Comparison of ENCODE assay signal across 8 cellular contexts in the genomic region with DNA sequence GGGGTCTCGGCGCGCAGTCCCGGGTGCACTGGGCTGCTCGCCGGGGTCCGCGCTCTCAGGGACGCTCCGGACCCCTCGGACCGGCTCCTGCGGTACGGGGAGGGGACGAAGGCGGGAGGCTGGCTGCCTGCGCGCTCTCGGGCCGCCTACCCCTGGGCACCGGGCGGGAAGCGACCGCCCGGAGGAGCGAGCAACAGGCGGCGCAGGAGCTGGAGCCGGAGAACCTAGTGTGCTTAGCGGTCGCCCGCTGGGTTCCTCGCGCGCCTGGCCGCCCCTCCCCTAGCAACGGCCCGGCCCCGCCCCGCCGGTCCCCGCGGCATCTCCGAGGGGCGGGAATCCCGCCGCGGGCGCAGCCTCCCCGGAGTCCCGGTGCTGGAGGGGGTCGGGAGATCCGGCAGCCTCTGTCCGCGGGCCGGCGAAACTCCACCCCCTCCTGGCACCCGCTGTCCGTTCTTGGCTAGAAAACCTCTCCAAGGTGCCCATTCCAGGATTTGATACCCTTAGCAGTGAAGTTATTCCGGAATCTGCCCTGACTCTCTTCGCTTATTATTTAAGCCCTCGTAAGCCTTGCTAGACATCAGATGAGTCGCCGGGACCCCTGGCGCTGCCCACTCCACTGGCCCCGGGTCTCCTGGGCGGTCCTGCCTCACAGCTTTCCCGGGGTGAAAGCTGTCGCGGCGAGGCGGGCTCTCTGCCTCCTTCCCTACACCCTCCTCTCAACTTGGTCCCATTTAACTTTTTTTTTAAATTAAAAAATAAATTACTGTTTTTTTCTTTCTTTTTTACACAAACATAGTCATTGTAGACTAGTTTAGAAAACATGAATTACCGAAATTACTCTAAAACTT. TPM values are rescaled to one million over a fixed set of nuclear protein-coding genes. Genes with fewer than 3 reads are reported as not detected.
DNase-seq lines count a peak whose midpoint lies in the region; ATAC-seq and TF ChIP-seq lines count a peak whose summit lies in the region.

RPRML (minus strand) TSS at position 231 of the 848 bp plus-strand sequence. CDS start 246 bp downstream, outside the sequence.

- H3K36me3 ChIP-seq in HEK293 (ENCODE audit: control insufficient read depth in 2 of 2, insufficient read depth in 1 of 2, low read length in 2 of 2): peaks cover 0 to 2% of the 10 kb centered on the region in 2 experiments; a peak in 1 of 3 replicates
- no peaks in the 10 kb centered on the region for H3K36me3 ChIP-seq in mammary epithelial cell (ENCODE audit: insufficient read depth, low read length)

- H3K79me2 ChIP-seq in mammary epithelial cell (ENCODE audit: insufficient read depth, low read length): no peaks in the 10 kb centered on the region

- peak within 1 kb of the TSS; percentile 97 for H3K4me2 ChIP-seq in mammary epithelial cell (ENCODE audit: insufficient read depth, low read depth, low read length)

- dilution Hi-C loops in mammary epithelial cell (cut with HindIII; ENCODE audit: low sequenced_read_pairs): no loop called here

- POLR2A ChIA-PET in HEK293 (lab: Yijun Ruan, JAX): interaction anchor here (1.1 kb wide), 1 partner anchor 16 kb away, joined by 3 read pairs; no protein-coding TSS in a partner anchor

- ATAC-seq in left colon: peak; percentile 64
- ATAC-seq in HG03175 (IDR thresholded peaks at IDR 0.05; ENCODE audit: unreplicated experiment): no peak
- no peak for ATAC-seq in GM19324 (IDR thresholded peaks at IDR 0.05; ENCODE audit: low FRiP score, unreplicated experiment)

- H3K27ac ChIP-seq in HEK293 (ENCODE audit: extremely low read depth, low read depth, low read length) (peak within 1 kb of the TSS; percentile 40; the same call in 1 of the 2 replicates), mammary epithelial cell (ENCODE audit: insufficient read depth, low read depth, low read length) (no peak within 1 kb of the TSS)

- DNase-seq in AG09309 (ENCODE audit: low read depth): no peak
- peak; percentile 30 for DNase-seq in SK-MEL-5 (ENCODE audit: low read depth, low spot score)
- peak; percentile 14 for DNase-seq in mammary epithelial cell
- DNase-seq in left colon: peak in 1 of 2 donors; percentile 34
- peak; percentile 17 for DNase-seq in stimulated activated CD4-positive, alpha-beta T cell treated with anti-CD3 and anti-CD28 coated beads, Interleukin-4, amount 100 ng/mL, for 24 hours

- H3K9me3 ChIP-seq in HEK293 (ENCODE audit: control insufficient read depth, insufficient read depth, low read depth, low read length): no peaks in the 10 kb centered on the region
- H3K9me3 ChIP-seq in mammary epithelial cell (replicated peaks; ENCODE audit: insufficient read depth, low read length): no peaks in the 10 kb centered on the region

- H3K27me3 ChIP-seq in mammary epithelial cell (ENCODE audit: insufficient read depth, low read length): peaks cover 18% of the 10 kb centered on the region

- CTCF ChIA-PET in HEK293 (lab: Yijun Ruan, JAX) (interaction anchor here (0.6 to 1.5 kb wide), 3 partner anchors 29 to 38 kb away, joined by 3 to 4 read pairs (median 3); no protein-coding TSS in a partner anchor), mammary epithelial cell (lab: Charles Lee; ENCODE audit: low non-redundant PET) (no interaction called here)

- in situ Hi-C loops in SK-MEL-5 (cut with HindIII; ENCODE audit: low pct_unique_long_range_greater_than_20kb, low sequenced_read_pairs) (no loop called here), mammary epithelial cell (cut with MboI; ENCODE audit: low sequenced_read_pairs in 2 of 2) (no loop called here)

- TF ChIP-seq CTCF in AG09309 (IDR thresholded peaks at IDR 0.05; ENCODE audit: control insufficient read depth, insufficient read depth, low read depth, low read length, missing control alignments) (no peak), HEK293 (tag by site-specific recombination; IDR thresholded peaks at IDR 0.05) (no peak), mammary epithelial cell (conservative IDR thresholded peaks at IDR 0.05 in 1 of 2, IDR thresholded peaks at IDR 0.05 in 1 of 2; ENCODE audit: extremely low read depth in 1 of 2, insufficient read depth in 1 of 2, low read depth in 1 of 2, low read length in 2 of 2) (no peak)

- intact Hi-C loops in mammary epithelial cell (cut with micrococcal nuclease): no loop called here
- intact Hi-C loops in left colon (cut with DNase I, micrococcal nuclease): no loop called here

- 5% methylated on average over 29 of the region's 73 CpGs for WGBS in mammary epithelial cell (ENCODE audit: low coverage, missing lambda C conversion rate)

- H3K9ac ChIP-seq in mammary epithelial cell (ENCODE audit: insufficient read depth, low read length): no peak within 1 kb of the TSS

- no peaks in the 10 kb centered on the region for H4K20me1 ChIP-seq in mammary epithelial cell (ENCODE audit: insufficient read depth, low read length)

- peak within 1 kb of the TSS; percentile 84 for H2AFZ ChIP-seq in mammary epithelial cell (ENCODE audit: low read depth, low read length)

- H3K4me3 ChIP-seq in AG09309 (ENCODE audit: control insufficient read depth, low read depth, low read length) (peak within 1 kb of the TSS; percentile 37), HEK293 (ENCODE audit: low read depth, low read length) (peak within 1 kb of the TSS; percentile 47), mammary epithelial cell (replicated peaks in 1 of 3; ENCODE audit: insufficient read depth in 1 of 3, low read depth in 2 of 3, low read length in 3 of 3) (peak within 1 kb of the TSS; percentile 34 to 48 (median 38))

- BruUV-seq in mammary epithelial cell (replicated peaks; lab: Mats Ljungman, UMichigan): no TSS peak

- H3K4me1 ChIP-seq in HEK293 (ENCODE audit: control insufficient read depth, insufficient read depth, low read length) (peaks cover 6% of the 10 kb centered on the region; the same call in 1 of the 2 replicates), mammary epithelial cell (ENCODE audit: insufficient read depth, low read length) (peaks cover 17% of the 10 kb centered on the region)

TF ChIP-seq in HEK293, 187 proteins besides CTCF, POLR2A, EP300 and RAD21 (continues in another document):
- TF ChIP-seq SP3 (tag by site-specific recombination; IDR thresholded peaks at IDR 0.05) (peak; percentile 76), ZBTB26 (tag by site-specific recombination; optimal IDR thresholded peaks at IDR 0.05) (peak; percentile 92), ZNF121 (tag by site-specific recombination; IDR thresholded peaks at IDR 0.05) (no peak), ZSCAN30 (tag by site-specific recombination; IDR thresholded peaks at IDR 0.05) (peak; percentile 21; the same call in 1 of the 2 replicates), FEZF1 (tag by site-specific recombination; IDR thresholded peaks at IDR 0.05) (no peak), ZBTB20 (tag by site-specific recombination; IDR thresholded peaks at IDR 0.05) (peak; percentile 55), GLIS1 (tag by site-specific recombination; IDR thresholded peaks at IDR 0.05) (peak; percentile 81), ZNF16 (tag by site-specific recombination; IDR thresholded peaks at IDR 0.05; ENCODE audit: low read depth) (no peak), ZNF140 (tag by site-specific recombination; IDR thresholded peaks at IDR 0.05) (no peak), HOXC10 (CRISPR knock-in tag; IDR thresholded peaks at IDR 0.05) (no peak), ZNF335 (tag by site-specific recombination; conservative IDR thresholded peaks at IDR 0.05) (peak; percentile 81), KLF10 (tag by site-specific recombination; IDR thresholded peaks at IDR 0.05) (no peak), ZNF423 (tag by site-specific recombination; IDR thresholded peaks at IDR 0.05) (peak; percentile 53; the same call in 1 of the 2 replicates)
- TF ChIP-seq, protein P1, sequence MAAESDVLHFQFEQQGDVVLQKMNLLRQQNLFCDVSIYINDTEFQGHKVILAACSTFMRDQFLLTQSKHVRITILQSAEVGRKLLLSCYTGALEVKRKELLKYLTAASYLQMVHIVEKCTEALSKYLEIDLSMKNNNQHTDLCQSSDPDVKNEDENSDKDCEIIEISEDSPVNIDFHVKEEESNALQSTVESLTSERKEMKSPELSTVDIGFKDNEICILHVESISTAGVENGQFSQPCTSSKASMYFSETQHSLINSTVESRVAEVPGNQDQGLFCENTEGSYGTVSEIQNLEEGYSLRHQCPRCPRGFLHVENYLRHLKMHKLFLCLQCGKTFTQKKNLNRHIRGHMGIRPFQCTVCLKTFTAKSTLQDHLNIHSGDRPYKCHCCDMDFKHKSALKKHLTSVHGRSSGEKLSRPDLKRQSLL (tag by site-specific recombination; IDR thresholded peaks at IDR 0.05): peak; percentile 89
- TF ChIP-seq, protein P2, sequence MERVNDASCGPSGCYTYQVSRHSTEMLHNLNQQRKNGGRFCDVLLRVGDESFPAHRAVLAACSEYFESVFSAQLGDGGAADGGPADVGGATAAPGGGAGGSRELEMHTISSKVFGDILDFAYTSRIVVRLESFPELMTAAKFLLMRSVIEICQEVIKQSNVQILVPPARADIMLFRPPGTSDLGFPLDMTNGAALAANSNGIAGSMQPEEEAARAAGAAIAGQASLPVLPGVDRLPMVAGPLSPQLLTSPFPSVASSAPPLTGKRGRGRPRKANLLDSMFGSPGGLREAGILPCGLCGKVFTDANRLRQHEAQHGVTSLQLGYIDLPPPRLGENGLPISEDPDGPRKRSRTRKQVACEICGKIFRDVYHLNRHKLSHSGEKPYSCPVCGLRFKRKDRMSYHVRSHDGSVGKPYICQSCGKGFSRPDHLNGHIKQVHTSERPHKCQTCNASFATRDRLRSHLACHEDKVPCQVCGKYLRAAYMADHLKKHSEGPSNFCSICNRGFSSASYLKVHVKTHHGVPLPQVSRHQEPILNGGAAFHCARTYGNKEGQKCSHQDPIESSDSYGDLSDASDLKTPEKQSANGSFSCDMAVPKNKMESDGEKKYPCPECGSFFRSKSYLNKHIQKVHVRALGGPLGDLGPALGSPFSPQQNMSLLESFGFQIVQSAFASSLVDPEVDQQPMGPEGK (tag by site-specific recombination; IDR thresholded peaks at IDR 0.05): peak; percentile 64

RNA-seq across cellular contexts. Expression of gene RPRML, which starts in this region (rescaled TPM):
- total RNA-seq in SK-MEL-5 (2014; rRNA removed; shearing (Covaris generic)): not detected in 2 replicates
- polyA plus RNA-seq in SK-MEL-5 (2015; cell fraction: cytosol; rRNA removed): 0.40 and 0.57 TPM in 2 replicates
- polyA plus RNA-seq in SK-MEL-5 (2015; cell fraction: nucleus; rRNA removed): 1.5 TPM in 1 of 2 replicates, not detected in the other
- not detected for total RNA-seq in mammary epithelial cell
- not detected for polyA plus RNA-seq in mammary epithelial cell
- polyA minus RNA-seq in mammary epithelial cell: not detected
- total RNA-seq in left colon: not detected

Comparison
In these comparisons a context has a peak if more than half of its experiments do, and no peak if none do; other contexts are left out.
1. Peak in DNase-seq, H3K4me3 ChIP-seq and H3K4me2 ChIP-seq in mammary epithelial cell; RNA of the gene not detected or under 1 TPM.
2. Peak in ATAC-seq in left colon; RNA of the gene not detected or under 1 TPM.